Comparison of ENCODE assay signal across 12 cellular contexts in genomic region chr11:130609121-130610035, GRCh38.
A peak's percentile ranks its signal among the peaks of the same experiment; 100 is the strongest.
DNase-seq lines count a peak whose midpoint lies in the region; ATAC-seq and TF ChIP-seq lines count a peak whose summit lies in the region.
"Had no signal": no experiment of that assay in that cellular context is flagged by ENCODE, and none has a peak within 500 bp of the region (broad histone marks: within the 10 kb centered on the region; RNA-seq: fewer than 3 reads in every experiment).

No MANE protein-coding gene starts in this region.

- H3K4me3 ChIP-seq in left lung (no peak overlapping the region), testis (no peak overlapping the region)

- CTCF ChIA-PET in GM10248 (lab: Yijun Ruan, JAX) = no interaction called here

- intact Hi-C loops in left lung (cut with DNase I) = no loop called here
- intact Hi-C loops in testis (cut with DNase I; ENCODE audit: low total_unique reads) = loop anchor here (10.0 kb wide), 1 partner anchor 85 kb away; no protein-coding TSS in a partner anchor

- no peak for TF ChIP-seq CTCF in left lung (IDR thresholded peaks at IDR 0.05)
- no peak for TF ChIP-seq CTCF in testis (IDR thresholded peaks at IDR 0.05)
- TF ChIP-seq CTCF in GM10248 (IDR thresholded peaks at IDR 0.05; ENCODE audit: control extremely low read depth, extremely low read depth, low read depth, missing control alignments) = no peak

- H3K36me3 ChIP-seq in left lung (no peaks in the 10 kb centered on the region), testis (ENCODE audit: low read depth, missing control alignments) (no peaks in the 10 kb centered on the region)

- peak; percentile 79 for ATAC-seq in left lung
- no peak for ATAC-seq in GM21515 (IDR thresholded peaks at IDR 0.05; ENCODE audit: unreplicated experiment)
- ATAC-seq in HG03439 (IDR thresholded peaks at IDR 0.05; ENCODE audit: unreplicated experiment) = no peak
- ATAC-seq: naive thymus-derived CD4-positive, alpha-beta T cell had no signal

- POLR2A ChIA-PET in GM10248 (lab: Yijun Ruan, JAX) = no interaction called here

- no peaks in the 10 kb centered on the region for H3K27me3 ChIP-seq in left lung
- no peaks in the 10 kb centered on the region for H3K27me3 ChIP-seq in testis

- peak overlapping the region; percentile 39 for H3K27ac ChIP-seq in cingulate gyrus (ENCODE audit: low read depth, low read length)
- peak overlapping the region; percentile 19 to 56 for H3K27ac ChIP-seq in left lung
- peak overlapping the region; percentile 11 to 78 for H3K27ac ChIP-seq in testis

- H3K4me1 ChIP-seq in left lung = peaks cover 0 to 5% of the 10 kb centered on the region in 2 donors
- peaks cover 10% of the 10 kb centered on the region for H3K4me1 ChIP-seq in testis

- 55% methylated on average over 14 to 15 of the region's 15 CpGs for WGBS in testis, 2 donors

- H3K9me3 ChIP-seq in left lung (no peaks in the 10 kb centered on the region), testis (no peaks in the 10 kb centered on the region)

- DNase-seq in M059J (ENCODE audit: low read depth) (peak; percentile 13), left lung (peak in 1 of 2 donors; percentile 55), testis (peak; percentile 91), GM10248 (ENCODE audit: extremely low spot score) (no peak), NCI-H69 (lab: John Stamatoyannopoulos, UW) (no peak)
- DNase-seq: activated CD4-positive, CD25-positive, alpha-beta regulatory T cell; activated naive CD8-positive, alpha-beta T cell treated with anti-CD3 and anti-CD28 coated beads for 36 hours; naive thymus-derived CD4-positive, alpha-beta T cell; OCI-M1 had no signal

- TF ChIP-seq POLR2A in testis (IDR thresholded peaks at IDR 0.05) = no peak

Comparison
In these comparisons a context has a peak if more than half of its experiments do, and no peak if none do; other contexts are left out.
1. DNase-seq: peak in M059J (single experiment) and testis (single experiment); none in GM10248 (single experiment) and NCI-H69 (single experiment).
2. Peak in every context shown above with its lines, with median percentiles within 50 percentile points of each other: H3K27ac ChIP-seq.